Comparison of ENCODE assay signal across 14 cellular contexts in the genomic region with DNA sequence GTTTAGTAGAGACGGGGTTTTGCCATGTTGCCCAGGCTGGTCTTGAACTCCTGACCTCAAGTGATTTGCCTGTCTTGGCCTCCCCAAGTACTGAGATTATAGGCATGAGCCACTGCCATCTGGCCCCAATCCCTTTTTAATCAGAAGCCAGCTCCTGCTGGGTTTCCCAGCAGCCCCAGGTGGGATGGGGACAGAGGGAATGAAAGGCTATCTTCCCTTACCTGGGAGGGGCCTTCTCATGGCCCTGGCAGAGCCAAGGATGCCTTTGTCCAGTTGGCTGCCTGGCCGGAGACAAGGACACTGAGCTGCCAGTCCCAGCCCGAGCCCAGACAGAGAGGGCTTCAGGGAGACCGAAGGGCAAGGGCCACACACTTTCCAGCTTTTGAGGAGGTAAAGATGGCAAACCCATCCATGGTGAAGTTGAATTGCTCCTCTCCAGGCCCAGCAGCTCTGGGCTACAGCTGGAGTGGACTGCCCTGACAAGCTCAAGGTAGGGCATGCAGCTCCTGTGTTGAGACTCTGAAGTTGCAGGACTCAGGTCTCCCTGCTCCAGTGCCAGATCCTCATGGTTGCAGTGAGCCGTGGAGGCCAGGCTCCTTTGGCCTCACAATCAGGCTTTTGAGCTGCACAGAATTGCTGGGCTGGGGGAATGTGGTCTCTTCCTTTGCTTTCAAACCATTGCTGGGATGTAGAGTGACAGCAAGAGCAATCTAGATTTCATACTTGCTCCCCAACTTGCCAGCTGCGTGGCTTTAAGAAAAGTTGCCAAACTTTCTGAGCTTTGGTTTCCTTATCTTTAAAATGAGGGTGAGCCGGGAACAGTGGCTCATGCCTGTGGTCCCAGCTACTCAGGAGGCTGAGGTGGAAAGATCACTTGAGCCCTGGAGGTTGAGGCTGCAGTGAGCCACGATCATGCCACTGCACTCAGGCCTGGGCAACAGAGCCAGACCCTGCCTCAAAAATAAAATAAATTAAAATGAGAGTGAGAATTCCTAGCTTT. TPM values are rescaled to one million over a fixed set of nuclear protein-coding genes. Genes with fewer than 3 reads are reported as not detected.
DNase-seq lines count a peak whose midpoint lies in the region; ATAC-seq and TF ChIP-seq lines count a peak whose summit lies in the region.
"Had no signal": no experiment of that assay in that cellular context is flagged by ENCODE, and none has a peak within 500 bp of the region (broad histone marks: within the 10 kb centered on the region; RNA-seq: fewer than 3 reads in every experiment).

No MANE protein-coding gene starts in this region.

- no peaks in the 10 kb centered on the region for H3K36me3 ChIP-seq in Panc1 (ENCODE audit: control insufficient read depth, insufficient read depth, low read length)

- DNase-seq in DMS79 treated with DMSO at 0.1 percent for 48 hours (lab: John Stamatoyannopoulos, UW) (peak; percentile 34), Panc1 (ENCODE audit: low read depth, low spot score) (no peak), cerebellar cortex (ENCODE audit: low spot score) (peak; percentile 46), iris pigment epithelial cell (ENCODE audit: low read depth) (peak; percentile 48), islet precursor cell (no peak), left lobe of liver (ENCODE audit: low spot score) (no peak)
- DNase-seq in stimulated activated CD4-positive, alpha-beta T cell treated with anti-CD3 and anti-CD28 coated beads, Interleukin-1b, Interleukin-23, amount 100 ng/mL, for 48 hours: no peak
- DNase-seq: GM23248, HFFc6, NCI-H2029, NCI-H510A treated with DMSO at 0.1 percent for 48 hours had no signal

- H3K27me3 ChIP-seq in Panc1 (ENCODE audit: control insufficient read depth, insufficient read depth, low read length): no peaks in the 10 kb centered on the region

- TF ChIP-seq CTCF in Panc1 (IDR thresholded peaks at IDR 0.05): no peak

- H3K27ac ChIP-seq in Panc1 (ENCODE audit: low read length): peak overlapping the region; percentile 7; the same call in 1 of the 2 replicates
- H3K27ac ChIP-seq: C4-2B, GM23248 had no signal

- no peaks in the 10 kb centered on the region for H3K4me1 ChIP-seq in Panc1 (ENCODE audit: control insufficient read depth, insufficient read depth, low read length)

- ATAC-seq in Panc1 (no peak; the same call in 1 of the 2 replicates), left lobe of liver (no peak), HG03571 (IDR thresholded peaks at IDR 0.05; ENCODE audit: unreplicated experiment) (no peak)
- ATAC-seq: GM12878 had no signal

- in situ Hi-C loops in Panc1 (cut with HindIII; ENCODE audit: low pct_unique_long_range_greater_than_20kb, low sequenced_read_pairs): no loop called here

- intact Hi-C loops in Panc1 (cut with micrococcal nuclease; ENCODE audit: unreplicated experiment): no loop called here

- no peak overlapping the region for H3K4me3 ChIP-seq in Panc1 (ENCODE audit: low read depth in 2 of 2, low read length in 2 of 2)
- H3K4me3 ChIP-seq: GM12878, GM23248 had no signal

- CTCF ChIA-PET in Panc1 (lab: Charles Lee): interaction anchor here (0.7 kb wide), 1 partner anchor 86 kb away, joined by 3 read pairs; no protein-coding TSS in a partner anchor

- POLR2A ChIA-PET in Panc1 (lab: Charles Lee): interaction anchor here (0.6 kb wide), 2 partner anchors 293 to 439 kb away, joined by 3 read pairs; no protein-coding TSS in a partner anchor

- no peaks in the 10 kb centered on the region for H3K9me3 ChIP-seq in Panc1 (ENCODE audit: control insufficient read depth, insufficient read depth, low read depth, low read length)

- no TSS peak for BruUV-seq in Panc1 (replicated peaks; lab: Mats Ljungman, UMichigan)

RNA-seq across cellular contexts. Expression of a gene that starts 44.5 kb away (rescaled TPM):
- total RNA-seq in Panc1 (2021; ENCODE audit: unreplicated experiment) (5.8 TPM), left lobe of liver (0.58 TPM)
- polyA plus RNA-seq in Panc1 (2012; ENCODE audit: insufficient read length): 7.1 TPM
- total RNA-seq: GM12878, GM23248 had no signal
- polyA plus RNA-seq: GM23248 had no signal

Comparison
In these comparisons a context has a peak if more than half of its experiments do, and no peak if none do; other contexts are left out.
1. DNase-seq: peak in DMS79 treated with DMSO at 0.1 percent for 48 hours (single experiment), cerebellar cortex (single experiment) and iris pigment epithelial cell (single experiment); none in Panc1 (single experiment), islet precursor cell (single experiment), stimulated activated CD4-positive, alpha-beta T cell treated with anti-CD3 and anti-CD28 coated beads, Interleukin-1b, Interleukin-23, amount 100 ng/mL, for 48 hours (single experiment) and left lobe of liver (single experiment).